In the genomic region with DNA sequence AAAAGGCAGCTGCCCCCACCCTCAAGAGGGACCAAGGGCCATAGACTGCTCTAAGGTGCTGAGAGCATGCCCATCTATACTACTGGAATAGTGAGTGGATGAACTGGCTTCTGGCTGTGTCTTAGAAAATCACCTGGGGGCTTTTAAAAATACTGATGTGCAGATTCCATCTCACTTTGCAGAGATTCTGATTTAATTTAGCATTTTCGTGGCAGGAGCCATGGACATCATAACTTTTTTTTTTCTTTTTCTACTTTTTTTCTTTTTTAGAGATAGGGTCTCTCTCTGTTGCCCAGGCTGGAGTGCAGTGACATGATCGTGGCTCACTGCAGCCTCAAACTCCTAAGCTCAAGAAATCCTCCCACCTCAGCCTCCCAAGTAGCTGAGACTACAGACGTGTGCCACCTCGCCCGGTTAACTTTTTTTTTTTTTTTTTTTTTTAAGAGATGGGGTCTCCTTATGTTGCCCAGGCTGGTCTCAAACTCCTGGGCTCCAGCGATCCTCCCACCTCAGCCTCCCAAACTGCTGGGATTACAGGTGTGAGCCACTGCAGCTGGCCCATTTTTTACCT, we compare ENCODE assay signal across 1 cellular context.
TF ChIP-seq lines count a peak whose summit lies in the region.

No MANE protein-coding gene starts in this region.

TF ChIP-seq in K562, 482 proteins besides CTCF, POLR2A, EP300 and RAD21:
- TF ChIP-seq ZNF121 (CRISPR knock-in tag; conservative IDR thresholded peaks at IDR 0.05): peak; percentile 29; the same call in 1 of the 2 replicates
TF ChIP-seq in K562: peak in this region for 1; not testable (repeated sequence) for 481.
